In genomic region chr1:211577277-211577825, GRCh38 we compare ENCODE assay signal across 8 cellular contexts. TPM values are rescaled to one million over a fixed set of nuclear protein-coding genes. Genes with fewer than 3 reads are reported as not detected.
A peak's percentile ranks its signal among the peaks of the same experiment; 100 is the strongest.
DNase-seq lines count a peak whose midpoint lies in the region; ATAC-seq and TF ChIP-seq lines count a peak whose summit lies in the region.

No MANE protein-coding gene starts in this region.

- peak overlapping the region; percentile 91 for H2AFZ ChIP-seq in mammary epithelial cell (ENCODE audit: low read depth, low read length)

- peak overlapping the region; percentile 87 for H3K4me3 ChIP-seq in AG04450 (ENCODE audit: low read depth, low read length)
- peak overlapping the region; percentile 85 to 96 (median 96) for H3K4me3 ChIP-seq in mammary epithelial cell (replicated peaks in 1 of 3; ENCODE audit: insufficient read depth in 1 of 3, low read depth in 2 of 3, low read length in 3 of 3)
- peak overlapping the region; percentile 85 for H3K4me3 ChIP-seq in mononuclear cell (ENCODE audit: low read length)

- intact Hi-C loops in mammary epithelial cell (cut with micrococcal nuclease): loop anchor here (1.0 to 10.0 kb wide), 7 partner anchors 35 to 1173 kb away; partner anchors contain the start of genes DTL, INTS7 and TRAF5

- TF ChIP-seq CTCF in AG04450 (IDR thresholded peaks at IDR 0.05; ENCODE audit: low read depth, low read length): no peak
- TF ChIP-seq CTCF in mammary epithelial cell (conservative IDR thresholded peaks at IDR 0.05 in 1 of 2, IDR thresholded peaks at IDR 0.05 in 1 of 2; ENCODE audit: extremely low read depth in 1 of 2, insufficient read depth in 1 of 2, low read depth in 1 of 2, low read length in 2 of 2): no peak

- H3K36me3 Mint-ChIP-seq in IgD-negative memory B cell: peaks cover 5% of the 10 kb centered on the region

- CTCF ChIA-PET in AG04450 (lab: Charles Lee): interaction anchor here (1.0 to 1.4 kb wide), 3 partner anchors 78 to 103 kb away, joined by 3 to 8 read pairs (median 3); no protein-coding TSS in a partner anchor
- CTCF ChIA-PET in mammary epithelial cell (lab: Charles Lee; ENCODE audit: low non-redundant PET): interaction anchor here (0.6 to 1.1 kb wide), 2 partner anchors 19 to 48 kb away, joined by 7 to 8 read pairs; no protein-coding TSS in a partner anchor

- peaks cover 64% of the 10 kb centered on the region for H3K79me2 ChIP-seq in mammary epithelial cell (ENCODE audit: insufficient read depth, low read length)

- POLR2A ChIA-PET in AG04450 (lab: Yijun Ruan, JAX): no interaction called here

- peak overlapping the region in 2 of 3 donors; percentile 78 to 92 for H3K27ac Mint-ChIP-seq in IgD-negative memory B cell

- peaks cover 6% of the 10 kb centered on the region; the same call in 1 of the 2 replicates for H3K9me3 ChIP-seq in AG04450 (ENCODE audit: control insufficient read depth, insufficient read depth, low read length)
- no peaks in the 10 kb centered on the region for H3K9me3 ChIP-seq in mammary epithelial cell (replicated peaks; ENCODE audit: insufficient read depth, low read length)
- H3K9me3 ChIP-seq in mononuclear cell (ENCODE audit: low read depth, low read length): no peaks in the 10 kb centered on the region

- peaks cover 31 to 37% (median 32%) of the 10 kb centered on the region in 3 donors for H3K4me1 Mint-ChIP-seq in IgD-negative memory B cell

- in situ Hi-C loops in mammary epithelial cell (cut with MboI; ENCODE audit: low sequenced_read_pairs in 2 of 2): no loop called here

- TSS peak; percentile 14 for BruUV-seq in mammary epithelial cell (replicated peaks; lab: Mats Ljungman, UMichigan)

- peak overlapping the region; percentile 90 for H3K4me2 ChIP-seq in mammary epithelial cell (ENCODE audit: insufficient read depth, low read depth, low read length)

- DNase-seq in AG04450 (ENCODE audit: low read depth, low spot score) (no peak), mammary epithelial cell (no peak), UCSD-AML1 (lab: John Stamatoyannopoulos, UW; ENCODE audit: unreplicated experiment) (no peak), germinal center (ENCODE audit: low spot score) (no peak), KG1 (lab: John Stamatoyannopoulos, UW) (no peak)

- H3K27me3 ChIP-seq in AG04450 (ENCODE audit: control insufficient read depth, insufficient read depth, low read length) (no peaks in the 10 kb centered on the region), mammary epithelial cell (ENCODE audit: insufficient read depth, low read length) (no peaks in the 10 kb centered on the region), mononuclear cell (ENCODE audit: insufficient read depth, low read length) (no peaks in the 10 kb centered on the region)

- peak overlapping the region; percentile 88 to 98 (median 96) for H3K4me3 Mint-ChIP-seq in IgD-negative memory B cell

- H3K27me3 Mint-ChIP-seq in IgD-negative memory B cell: no peaks in the 10 kb centered on the region

- no peaks in the 10 kb centered on the region for H3K9me3 Mint-ChIP-seq in IgD-negative memory B cell

- H3K36me3 ChIP-seq in mammary epithelial cell (ENCODE audit: insufficient read depth, low read length): peaks cover 9% of the 10 kb centered on the region

- peak overlapping the region; percentile 71 for H3K9ac ChIP-seq in mammary epithelial cell (ENCODE audit: insufficient read depth, low read length)

- peak overlapping the region; percentile 23 for H3K27ac ChIP-seq in AG04450 (ENCODE audit: low read depth, low read length)
- H3K27ac ChIP-seq in mammary epithelial cell (ENCODE audit: insufficient read depth, low read depth, low read length): peak overlapping the region; percentile 59

- H4K20me1 ChIP-seq in mammary epithelial cell (ENCODE audit: insufficient read depth, low read length): no peaks in the 10 kb centered on the region

- dilution Hi-C loops in mammary epithelial cell (cut with HindIII; ENCODE audit: low sequenced_read_pairs): no loop called here

- ATAC-seq in GM21619 (IDR thresholded peaks at IDR 0.05; ENCODE audit: unreplicated experiment): no peak

- H3K4me1 ChIP-seq in mammary epithelial cell (ENCODE audit: insufficient read depth, low read length) (peaks cover 23% of the 10 kb centered on the region), mononuclear cell (ENCODE audit: insufficient read depth, low read length) (peaks cover 39% of the 10 kb centered on the region)

- under 1% methylated on average over 13 of the region's 13 CpGs for WGBS in mammary epithelial cell (ENCODE audit: low coverage, missing lambda C conversion rate)

RNA-seq across cellular contexts. Expression of gene SLC30A1, which starts 1.6 kb away (rescaled TPM):
- 11.1 and 12.8 TPM in 2 replicates for polyA plus RNA-seq in AG04450 (2011; rRNA removed)
- 11.7 and 20.9 TPM in 2 replicates for polyA minus RNA-seq in AG04450 (2011; rRNA and poly(A)+ RNA removed)
- polyA plus RNA-seq in IgD-negative memory B cell: 2.5 TPM
- total RNA-seq in mammary epithelial cell: 10 to 100 TPM; 30.2 to 63.0 TPM
- 6.6 TPM for polyA plus RNA-seq in mammary epithelial cell
- polyA minus RNA-seq in mammary epithelial cell: 18.0 TPM
- total RNA-seq in mononuclear cell: 30.9 TPM
